21 cellular contexts compared by ENCODE assay signal in genomic region chr6:33976425-33977360, GRCh38.
A peak's percentile ranks its signal among the peaks of the same experiment; 100 is the strongest.
DNase-seq lines count a peak whose midpoint lies in the region; ATAC-seq, FAIRE-seq and TF ChIP-seq lines count a peak whose summit lies in the region.
"Had no signal": no experiment of that assay in that cellular context is flagged by ENCODE, and none has a peak within 500 bp of the region (broad histone marks: within the 10 kb centered on the region; RNA-seq: fewer than 3 reads in every experiment).

No MANE protein-coding gene starts in this region.

- H3K36me3 Mint-ChIP-seq in endodermal cell (ENCODE audit: low read depth) (no peaks in the 10 kb centered on the region), nephron progenitor cell (ENCODE audit: low read depth) (no peaks in the 10 kb centered on the region)

- no peak overlapping the region for H3K4me3 ChIP-seq in endodermal cell (ENCODE audit: low read length)
- H3K4me3 ChIP-seq: MG63, right atrium auricular region, uterus had no signal

- H3K4me1 Mint-ChIP-seq in endodermal cell (peaks cover 22% of the 10 kb centered on the region), nephron progenitor cell (peaks cover 24% of the 10 kb centered on the region)

- H3K27me3 Mint-ChIP-seq in endodermal cell (ENCODE audit: insufficient read depth) = peaks cover 41% of the 10 kb centered on the region
- peaks cover 61% of the 10 kb centered on the region for H3K27me3 Mint-ChIP-seq in nephron progenitor cell (ENCODE audit: low read depth, poor library complexity)

- no peaks in the 10 kb centered on the region for H3K4me1 ChIP-seq in endodermal cell (ENCODE audit: control insufficient read depth, insufficient read depth, low read length)
- H3K4me1 ChIP-seq: right atrium auricular region, uterus had no signal

- H3K9me3 ChIP-seq in endodermal cell (ENCODE audit: control insufficient read depth, low read length) = peaks cover 3% of the 10 kb centered on the region
- H3K9me3 ChIP-seq: neutrophil, uterus had no signal

- H3K27ac Mint-ChIP-seq in endodermal cell (no peak overlapping the region), nephron progenitor cell (peak overlapping the region; percentile 2)

- no peak for ATAC-seq in HG03432 (IDR thresholded peaks at IDR 0.05; ENCODE audit: unreplicated experiment)
- ATAC-seq: activated CD4-positive, CD25-positive, alpha-beta regulatory T cell treated with anti-CD3 and anti-CD28 coated beads, Interleukin-2, amount 50 U/mL, for 24 hours had no signal

- DNase-seq in 8988T (peak; percentile 10), HTR-8/SVneo (ENCODE audit: insufficient read length, low spot score) (no peak), endodermal cell (peak; percentile 43), nephron progenitor cell (no peak), A172 (ENCODE audit: low spot score) (no peak), NCI-H2029 treated with DMSO at 0.1 percent for 48 hours (lab: John Stamatoyannopoulos, UW) (no peak), hepatic stellate cell (ENCODE audit: low spot score) (no peak)
- DNase-seq: activated naive CD4-positive, alpha-beta T cell treated with Interleukin-2 at 50 U/mL for 16 hours; mesenchymal stem cell; MG63; NCI-H187 treated with DMSO at 0.1 percent for 48 hours; Right ventricle myocardium superior; stimulated activated CD4-positive, alpha-beta T cell treated with anti-CD3 and anti-CD28 coated beads, Interleukin-1b, Interleukin-23, amount 100 ng/mL, for 48 hours; T-helper 2 cell had no signal

- WGBS in endodermal cell (ENCODE audit: insufficient coverage in 1 of 2, insufficient read length in 1 of 2), 2 experiments = 89 to 91% methylated on average over 8 to 10 of the region's 10 CpGs

- no peak overlapping the region for H3K27ac ChIP-seq in endodermal cell (ENCODE audit: low read depth, low read length)
- H3K27ac ChIP-seq: neutrophil, right atrium auricular region, uterus had no signal

- peaks cover 27% of the 10 kb centered on the region for H3K27me3 ChIP-seq in endodermal cell (ENCODE audit: control insufficient read depth, insufficient read depth, low read length, poor library complexity, severe bottlenecking)
- H3K27me3 ChIP-seq: MG63 had no signal

- peak overlapping the region; percentile 46 for H3K4me3 Mint-ChIP-seq in endodermal cell
- H3K4me3 Mint-ChIP-seq in nephron progenitor cell = peak overlapping the region; percentile 47

- peak; percentile 38 for FAIRE-seq in HTR-8/SVneo (lab: Jason Lieb, UNC)
- FAIRE-seq: colon, keratinocyte had no signal

- H3K9me3 Mint-ChIP-seq in endodermal cell (peaks cover 5% of the 10 kb centered on the region), nephron progenitor cell (peaks cover 10% of the 10 kb centered on the region)

- TF ChIP-seq CTCF in endodermal cell (conservative IDR thresholded peaks at IDR 0.05) (no peak), nephron progenitor cell (IDR thresholded peaks at IDR 0.05) (no peak)

- no peaks in the 10 kb centered on the region for H3K36me3 ChIP-seq in endodermal cell (ENCODE audit: control insufficient read depth, insufficient read depth, low read length)
- H3K36me3 ChIP-seq: MG63, neutrophil, right atrium auricular region, uterus had no signal

- no peak overlapping the region for H3K9ac ChIP-seq in endodermal cell (ENCODE audit: extremely low read depth, low read length, poor library complexity, severe bottlenecking)

Comparison
In these comparisons a context has a peak if more than half of its experiments do, and no peak if none do; other contexts are left out.
1. DNase-seq: peak in 8988T (single experiment) and endodermal cell (single experiment); none in HTR-8/SVneo (single experiment), nephron progenitor cell (single experiment), A172 (single experiment), NCI-H2029 treated with DMSO at 0.1 percent for 48 hours (single experiment) and hepatic stellate cell (single experiment).